8 cellular contexts compared by ENCODE assay signal in genomic region chr9:33165263-33166151, GRCh38. TPM values are rescaled to one million over a fixed set of nuclear protein-coding genes. Genes with fewer than 3 reads are reported as not detected.
DNase-seq lines count a peak whose midpoint lies in the region; TF ChIP-seq lines count a peak whose summit lies in the region.

No MANE protein-coding gene starts in this region.

- H3K27ac ChIP-seq in KOPT-K1 (ENCODE audit: low read depth, low read length, poor library complexity, severe bottlenecking): peak overlapping the region; percentile 77

- H3K4me1 Mint-ChIP-seq in progenitor cell of endocrine pancreas (ENCODE audit: low read depth): peaks cover 63% of the 10 kb centered on the region

- no peaks in the 10 kb centered on the region for H3K9me3 ChIP-seq in KOPT-K1 (ENCODE audit: insufficient read depth, low read length, poor library complexity, severe bottlenecking)

- peak; percentile 62 for TF ChIP-seq POLR2A in GM19099 (IDR thresholded peaks at IDR 0.05; ENCODE audit: extremely low read depth, insufficient read length, low read depth)

- H3K36me3 Mint-ChIP-seq in progenitor cell of endocrine pancreas (ENCODE audit: insufficient read depth): no peaks in the 10 kb centered on the region

- peak overlapping the region; percentile 92 for H3K27ac Mint-ChIP-seq in progenitor cell of endocrine pancreas

- DNase-seq in COLO668 (lab: John Stamatoyannopoulos, UW; ENCODE audit: unreplicated experiment): peak; percentile 29
- peak; percentile 33 to 52 for DNase-seq in activated CD4-positive, alpha-beta T cell treated with anti-CD3 and anti-CD28 coated beads, Interleukin-2, amount 50 U/mL, for 48 hours
- peak; percentile 89 to 94 for DNase-seq in foreskin fibroblast
- no peak for DNase-seq in progenitor cell of endocrine pancreas (ENCODE audit: low spot score, unreplicated experiment)
- no peak for DNase-seq in activated gamma-delta T cell (lab: John Stamatoyannopoulos, UW)
- DNase-seq in putamen (ENCODE audit: low spot score): no peak

- no peak for TF ChIP-seq CTCF in foreskin fibroblast (IDR thresholded peaks at IDR 0.05; ENCODE audit: low read depth, low read length)
- no peak for TF ChIP-seq CTCF in progenitor cell of endocrine pancreas (IDR thresholded peaks at IDR 0.05; ENCODE audit: unreplicated experiment)

- no peaks in the 10 kb centered on the region for H3K36me3 ChIP-seq in KOPT-K1 (ENCODE audit: insufficient read depth, low read length)

- H3K4me3 ChIP-seq in foreskin fibroblast (ENCODE audit: low read depth in 1 of 2, low read length in 2 of 2): peak overlapping the region; percentile 92 to 97

- H3K4me3 Mint-ChIP-seq in progenitor cell of endocrine pancreas (ENCODE audit: low read depth): peak overlapping the region; percentile 80

- no peaks in the 10 kb centered on the region for H3K9me3 Mint-ChIP-seq in progenitor cell of endocrine pancreas (ENCODE audit: low read depth)

- H3K27me3 Mint-ChIP-seq in progenitor cell of endocrine pancreas: no peaks in the 10 kb centered on the region

RNA-seq across cellular contexts. Expression of gene B4GALT1, which starts 1.6 kb away (rescaled TPM):
- 49.9 and 53.1 TPM in 2 replicates for total RNA-seq in progenitor cell of endocrine pancreas

Comparison
In these comparisons a context has a peak if more than half of its experiments do, and no peak if none do; other contexts are left out.
1. DNase-seq: peak in COLO668 (single experiment), activated CD4-positive, alpha-beta T cell treated with anti-CD3 and anti-CD28 coated beads, Interleukin-2, amount 50 U/mL, for 48 hours (2 of 2) and foreskin fibroblast (2 of 2); none in progenitor cell of endocrine pancreas (single experiment), activated gamma-delta T cell (single experiment) and putamen (single experiment).